ENCODE assay signal across 31 cellular contexts in the genomic region with DNA sequence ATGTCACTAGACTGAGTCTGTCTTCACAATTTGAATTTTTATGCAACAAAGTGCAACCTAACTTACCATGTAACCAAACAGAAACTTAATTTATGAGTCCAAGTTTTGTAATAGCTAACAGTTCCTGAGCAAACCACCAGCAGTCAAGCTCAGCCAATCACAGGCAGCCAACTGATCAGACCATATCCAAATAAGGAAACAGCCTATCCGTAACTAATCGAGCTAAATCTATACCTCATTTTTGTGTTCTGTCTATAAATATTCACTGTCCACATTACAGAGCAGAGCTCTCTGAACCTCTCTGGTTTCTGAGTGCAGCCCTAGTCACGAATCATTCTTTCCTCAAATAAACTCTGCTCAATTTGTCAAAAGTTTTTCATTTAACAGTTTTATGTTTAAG.
"Had no signal": no experiment of that assay in that cellular context is flagged by ENCODE, and none has a peak within 500 bp of the region (broad histone marks: within the 10 kb centered on the region; RNA-seq: fewer than 3 reads in every experiment).

No MANE protein-coding gene starts in this region.

- H3K27me3 ChIP-seq: body of pancreas, esophagus muscularis mucosa, foreskin keratinocyte, gastrocnemius medialis, heart left ventricle had no signal

- H3K36me3 Mint-ChIP-seq: activated naive CD8-positive, alpha-beta T cell had no signal

- H3K4me3 Mint-ChIP-seq: activated B cell treated with CpG ODN at 0.5 μM for 24 hours; activated CD8-positive, alpha-beta T cell treated with anti-CD3 and anti-CD28 coated beads for 36 hours; activated naive CD8-positive, alpha-beta T cell; activated T-cell treated with anti-CD3 and anti-CD28 coated beads, Interleukin-2, amount 50 U/mL, for 4 hours; activated T-helper 17 cell treated with anti-CD3 and anti-CD28 coated beads, Interleukin-2, amount 50 U/mL, for 72 hours; effector memory CD8-positive, alpha-beta T cell; T-helper 2 cell treated with Interferon-gamma antibody and Interleukin-4, amounts not matched to agents 5 μg/mL and 100 μg/mL, for 36 hours had no signal

- H3K9me3 Mint-ChIP-seq: activated B cell treated with CpG ODN at 0.5 μM for 24 hours; activated CD8-positive, alpha-beta T cell treated with anti-CD3 and anti-CD28 coated beads for 36 hours; activated T-helper 17 cell treated with anti-CD3 and anti-CD28 coated beads, Interleukin-2, amount 50 U/mL, for 72 hours; effector memory CD8-positive, alpha-beta T cell had no signal

- H3K27ac ChIP-seq: body of pancreas, esophagus muscularis mucosa, foreskin keratinocyte, gastrocnemius medialis, heart left ventricle, WERI-Rb-1 had no signal

- H3K4me1 Mint-ChIP-seq: activated B cell treated with CpG ODN at 0.5 μM for 24 hours; activated T-helper 17 cell treated with anti-CD3 and anti-CD28 coated beads, Interleukin-2, amount 50 U/mL, for 72 hours had no signal

- H3K4me3 ChIP-seq: body of pancreas, esophagus muscularis mucosa, gastrocnemius medialis, heart left ventricle had no signal

- H3K4me1 ChIP-seq: body of pancreas, esophagus muscularis mucosa, foreskin keratinocyte, gastrocnemius medialis, heart left ventricle had no signal

- ATAC-seq: activated CD4-positive, CD25-positive, alpha-beta regulatory T cell treated with anti-CD3 and anti-CD28 coated beads, Interleukin-2, amount 50 U/mL, for 24 hours; activated CD8-positive, alpha-beta T cell treated with anti-CD3 and anti-CD28 coated beads for 36 hours; activated T-cell treated with anti-CD3 and anti-CD28 coated beads, Interleukin-2, amount 50 U/mL, for 4 hours; activated T-helper 17 cell treated with anti-CD3 and anti-CD28 coated beads, Interleukin-2, amount 50 U/mL, for 72 hours; body of pancreas; effector memory CD8-positive, alpha-beta T cell; foreskin keratinocyte; gastrocnemius medialis; heart left ventricle had no signal

- H3K27ac Mint-ChIP-seq: activated B cell treated with CpG ODN at 0.5 μM for 24 hours; activated CD8-positive, alpha-beta T cell treated with anti-CD3 and anti-CD28 coated beads for 36 hours; activated naive CD8-positive, alpha-beta T cell; activated T-helper 17 cell treated with anti-CD3 and anti-CD28 coated beads, Interleukin-2, amount 50 U/mL, for 72 hours; effector memory CD8-positive, alpha-beta T cell; T-helper 2 cell treated with Interferon-gamma antibody and Interleukin-4, amounts not matched to agents 5 μg/mL and 100 μg/mL, for 36 hours had no signal

- H3K36me3 ChIP-seq: esophagus muscularis mucosa, gastrocnemius medialis, heart left ventricle, WERI-Rb-1 had no signal

- DNase-seq: activated B cell treated with CpG ODN at 0.5 μM for 24 hours; activated CD4-positive, alpha-beta T cell treated with anti-CD3 and anti-CD28 coated beads for 48 hours; activated CD4-positive, alpha-beta T cell treated with anti-CD3 and anti-CD28 coated beads, Interleukin-2, amount 50 U/mL, for 1 hour; activated CD4-positive, alpha-beta T cell treated with anti-CD3 and anti-CD28 coated beads, Interleukin-2, amount 50 U/mL, for 48 hours; activated CD8-positive, alpha-beta memory T cell treated with anti-CD3 and anti-CD28 coated beads for 24 hours; activated CD8-positive, alpha-beta T cell treated with anti-CD3 and anti-CD28 coated beads for 36 hours; activated effector memory CD4-positive, alpha-beta T cell treated with Interleukin-2 at 50 U/mL for 16 hours; activated gamma-delta T cell treated with Interleukin-2 at 50 U/mL for 16 hours; activated naive CD4-positive, alpha-beta T cell treated with anti-CD3 and anti-CD28 coated beads, Interleukin-2, amount 50 U/mL, for 16 hours; activated naive CD4-positive, alpha-beta T cell treated with Interleukin-2 at 50 U/mL for 16 hours; activated T-cell treated with anti-CD3 and anti-CD28 coated beads, Interleukin-2, amount 50 U/mL, for 4 hours; amygdala; aorta; body of pancreas; caudate nucleus; cortex of kidney; dermis blood vessel endothelial cell; effector CD4-positive, alpha-beta T cell; effector memory CD8-positive, alpha-beta T cell; erythroblast; foreskin keratinocyte; gastrocnemius medialis; glutamatergic neuron; heart left ventricle; T1000; WERI-Rb-1 had no signal

- H3K9me3 ChIP-seq: body of pancreas, esophagus muscularis mucosa, gastrocnemius medialis, heart left ventricle had no signal

- H3K27me3 Mint-ChIP-seq: activated B cell treated with CpG ODN at 0.5 μM for 24 hours; activated CD8-positive, alpha-beta T cell treated with anti-CD3 and anti-CD28 coated beads for 36 hours; activated naive CD8-positive, alpha-beta T cell; activated T-helper 17 cell treated with anti-CD3 and anti-CD28 coated beads, Interleukin-2, amount 50 U/mL, for 72 hours; effector memory CD8-positive, alpha-beta T cell had no signal
